12 cellular contexts compared by ENCODE assay signal in genomic region chr9:125510980-125511379, GRCh38.
DNase-seq lines count a peak whose midpoint lies in the region; ATAC-seq and TF ChIP-seq lines count a peak whose summit lies in the region.
"Had no signal": no experiment of that assay in that cellular context is flagged by ENCODE, and none has a peak within 500 bp of the region (broad histone marks: within the 10 kb centered on the region; RNA-seq: fewer than 3 reads in every experiment).

No MANE protein-coding gene starts in this region.

- no peak overlapping the region for H4K91ac ChIP-seq in trophoblast cell (ENCODE audit: low read depth, low read length)

- H3K79me2 ChIP-seq in trophoblast cell (ENCODE audit: control insufficient read depth, insufficient read depth, low read length, poor library complexity): no peaks in the 10 kb centered on the region

- H3K4me2 ChIP-seq in trophoblast cell (ENCODE audit: low read length): no peak overlapping the region
- H3K4me2 ChIP-seq: BLaER1 treated with 17β-estradiol and CSF1 and Interleukin-3, amounts not matched to agents 10 nM and 100 nM had no signal

- no peak overlapping the region for H3K9ac ChIP-seq in rectal smooth muscle tissue (ENCODE audit: low read length)
- H3K9ac ChIP-seq in trophoblast cell (ENCODE audit: low read length): no peak overlapping the region
- H3K9ac ChIP-seq: BLaER1 treated with 17β-estradiol and CSF1 and Interleukin-3, amounts not matched to agents 10 nM and 100 nM; GM23248 had no signal

- no peak overlapping the region for H2BK5ac ChIP-seq in trophoblast cell (ENCODE audit: low read depth, low read length, poor library complexity)

- H3K9me3 ChIP-seq in left ventricle myocardium inferior (replicated peaks) (no peaks in the 10 kb centered on the region), trophoblast cell (ENCODE audit: insufficient read depth, low read depth, low read length) (no peaks in the 10 kb centered on the region)
- H3K9me3 ChIP-seq: BLaER1 treated with 17β-estradiol and CSF1 and Interleukin-3, amounts not matched to agents 10 nM and 100 nM had no signal

- no peak overlapping the region for H3K23ac ChIP-seq in trophoblast cell (ENCODE audit: low read length)

- intact Hi-C loops in left ventricle myocardium inferior (cut with micrococcal nuclease) (no loop called here), left cardiac atrium (cut with DNase I) (no loop called here)

- H3K79me1 ChIP-seq in trophoblast cell (ENCODE audit: low read length): peaks cover 5% of the 10 kb centered on the region

- H2BK120ac ChIP-seq in trophoblast cell (ENCODE audit: insufficient read depth, low read length, poor library complexity): no peak overlapping the region

- no peak overlapping the region for H3K14ac ChIP-seq in trophoblast cell (ENCODE audit: low read length)

- H3K18ac ChIP-seq in trophoblast cell (ENCODE audit: low read length): no peak overlapping the region

- H2AK5ac ChIP-seq in trophoblast cell (ENCODE audit: low read length): no peak overlapping the region

- H3K27ac ChIP-seq in left ventricle myocardium inferior (replicated peaks) (peak overlapping the region; percentile 76), VCaP (peak overlapping the region; percentile 98), rectal smooth muscle tissue (ENCODE audit: low read depth, low read length) (peak overlapping the region; percentile 55), trophoblast cell (ENCODE audit: low read depth, low read length) (no peak overlapping the region)
- H3K27ac ChIP-seq: BLaER1 treated with 17β-estradiol and CSF1 and Interleukin-3, amounts not matched to agents 10 nM and 100 nM; GM23248 had no signal

- no peak overlapping the region for H3K4me3 ChIP-seq in left ventricle myocardium inferior
- H3K4me3 ChIP-seq in rectal smooth muscle tissue (ENCODE audit: low read length): no peak overlapping the region
- H3K4me3 ChIP-seq in trophoblast cell (ENCODE audit: low read depth, low read length): no peak overlapping the region
- H3K4me3 ChIP-seq: BLaER1 treated with 17β-estradiol and CSF1 and Interleukin-3, amounts not matched to agents 10 nM and 100 nM; GM23248 had no signal

- no peak for DNase-seq in left ventricle myocardium inferior
- DNase-seq in left cardiac atrium: no peak
- DNase-seq in activated naive CD4-positive, alpha-beta T cell (lab: John Stamatoyannopoulos, UW): no peak
- no peak for DNase-seq in HUDEP-2 (lab: John Stamatoyannopoulos, UW; ENCODE audit: unreplicated experiment in 76 of 76)
- no peak for DNase-seq in trophoblast cell
- DNase-seq: ACHN; CD4-positive, CD25-positive, alpha-beta regulatory T cell; GM23248 had no signal

- H4K8ac ChIP-seq in trophoblast cell (ENCODE audit: low read depth, low read length): no peak overlapping the region

- H3K4me1 ChIP-seq in left ventricle myocardium inferior: peaks cover 82% of the 10 kb centered on the region
- H3K4me1 ChIP-seq in rectal smooth muscle tissue (ENCODE audit: control insufficient read depth, insufficient read depth, low read length): peaks cover 45% of the 10 kb centered on the region
- peaks cover 3 to 12% of the 10 kb centered on the region in 2 experiments for H3K4me1 ChIP-seq in trophoblast cell (ENCODE audit: control insufficient read depth in 1 of 2, insufficient read depth in 2 of 2, low read length in 2 of 2)
- H3K4me1 ChIP-seq: BLaER1 treated with 17β-estradiol and CSF1 and Interleukin-3, amounts not matched to agents 10 nM and 100 nM had no signal

- H3K36me3 ChIP-seq in left ventricle myocardium inferior (no peaks in the 10 kb centered on the region), rectal smooth muscle tissue (ENCODE audit: control insufficient read depth, insufficient read depth, low read length) (no peaks in the 10 kb centered on the region), trophoblast cell (ENCODE audit: control insufficient read depth in 1 of 2, insufficient read depth in 2 of 2, low read length in 2 of 2) (no peaks in the 10 kb centered on the region)

- H4K12ac ChIP-seq in trophoblast cell (ENCODE audit: low read depth, low read length): no peak overlapping the region

- H3K27me3 ChIP-seq in left ventricle myocardium inferior (ENCODE audit: low read depth) (no peaks in the 10 kb centered on the region), rectal smooth muscle tissue (ENCODE audit: control insufficient read depth, insufficient read depth, low read length) (no peaks in the 10 kb centered on the region), trophoblast cell (ENCODE audit: insufficient read depth, low read length) (no peaks in the 10 kb centered on the region)
- H3K27me3 ChIP-seq: BLaER1 treated with 17β-estradiol and CSF1 and Interleukin-3, amounts not matched to agents 10 nM and 100 nM had no signal

- no peak for ATAC-seq in left cardiac atrium
- ATAC-seq: HCT116 had no signal

- H2BK12ac ChIP-seq in trophoblast cell (ENCODE audit: low read length): no peak overlapping the region

- no CpG with 5 or more reads among the region's 1 CpG for WGBS in trophoblast cell (ENCODE audit: extremely low coverage, insufficient coverage, insufficient read length)

- no peak overlapping the region for H3K4ac ChIP-seq in trophoblast cell (ENCODE audit: low read depth, low read length)

- H2AFZ ChIP-seq in trophoblast cell (ENCODE audit: insufficient read depth, low read length, poor library complexity): no peak overlapping the region
- H2AFZ ChIP-seq: GM23248 had no signal

- TF ChIP-seq CTCF in left ventricle myocardium inferior (IDR thresholded peaks at IDR 0.05; ENCODE audit: borderline replicate concordance): no peak
- no peak for TF ChIP-seq CTCF in VCaP (conservative IDR thresholded peaks at IDR 0.05)
